In the genomic region with DNA sequence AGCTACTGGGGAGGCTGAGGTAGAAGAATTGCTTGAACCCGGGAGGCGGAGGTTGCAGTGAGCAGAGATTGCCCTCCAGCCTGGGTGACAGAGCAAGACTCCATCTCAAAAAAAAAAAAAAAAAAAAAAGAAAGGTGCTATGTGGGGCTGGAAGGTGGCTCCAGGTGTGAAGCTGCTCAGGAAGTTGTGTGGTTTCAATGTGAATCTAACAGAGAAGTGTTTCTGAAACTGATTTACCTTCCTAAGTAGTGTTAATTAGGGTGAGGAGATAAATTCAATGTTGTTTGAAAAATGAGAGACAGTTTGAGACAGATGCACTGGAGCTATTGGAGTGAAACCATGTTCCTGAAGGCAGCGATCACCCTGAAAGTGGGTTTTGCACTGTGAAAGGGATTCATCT, we compare ENCODE assay signal across 7 cellular contexts. TPM values are rescaled to one million over a fixed set of nuclear protein-coding genes. Genes with fewer than 3 reads are reported as not detected.
DNase-seq lines count a peak whose midpoint lies in the region; ATAC-seq and TF ChIP-seq lines count a peak whose summit lies in the region.
"Not testable (repeated sequence)": the region's sequence is repeated elsewhere in the genome, so short reads cannot be mapped to it uniquely, and the experiment has no call there.

No MANE protein-coding gene starts in this region.

- peaks cover 37% of the 10 kb centered on the region for H3K4me1 ChIP-seq in MM.1S (ENCODE audit: low read length)
- H3K4me1 ChIP-seq in mucosa of descending colon (ENCODE audit: low read depth), result not testable (repeated sequence)

- peak overlapping the region; percentile 43 for H3K4me3 ChIP-seq in MM.1S (ENCODE audit: low read length)
- H3K4me3 ChIP-seq in mucosa of descending colon, result not testable (repeated sequence)

- not testable (repeated sequence) for TF ChIP-seq CTCF in MM.1S (IDR thresholded peaks at IDR 0.05; ENCODE audit: low read length); mucosa of descending colon (IDR thresholded peaks at IDR 0.05)

- not testable (repeated sequence) for TF ChIP-seq POLR2A in GM18505 (IDR thresholded peaks at IDR 0.05; ENCODE audit: borderline replicate concordance, extremely low read depth, insufficient read depth, insufficient read length)

- H3K4me2 ChIP-seq in MM.1S (ENCODE audit: low read depth, low read length), result peak overlapping the region; percentile 83

- peak overlapping the region; percentile 91 for H3K27ac ChIP-seq in MM.1S (ENCODE audit: low read length)

- intact Hi-C loops in mucosa of descending colon (cut with DNase I, micrococcal nuclease), result not testable (repeated sequence)

- H2AFZ ChIP-seq in MM.1S (ENCODE audit: low read length), result not testable (repeated sequence)

- H3K9ac ChIP-seq in MM.1S (ENCODE audit: low read length), result peak overlapping the region; percentile 74

- not testable (repeated sequence) for H3K36me3 ChIP-seq in MM.1S (replicated peaks; ENCODE audit: insufficient read depth, low read length); mucosa of descending colon (ENCODE audit: low read depth)

- peak; percentile 95 for DNase-seq in MM.1S
- peak; percentile 23 for DNase-seq in activated gamma-delta T cell treated with Interleukin-2 at 50 U/mL for 16 hours
- DNase-seq in mucosa of descending colon, result not testable (repeated sequence)

- H3K79me2 ChIP-seq in MM.1S (ENCODE audit: low read length), result not testable (repeated sequence)

- H3K9me3 ChIP-seq in MM.1S (replicated peaks; ENCODE audit: insufficient read depth, low read length); mucosa of descending colon: not testable (repeated sequence)

- H4K20me1 ChIP-seq in MM.1S (ENCODE audit: insufficient read depth, low read length), result not testable (repeated sequence)

- ATAC-seq in GM18505 (IDR thresholded peaks at IDR 0.05; ENCODE audit: unreplicated experiment), result peak; percentile 52
- peak; percentile 59 for ATAC-seq in GM19452 (IDR thresholded peaks at IDR 0.05; ENCODE audit: unreplicated experiment)
- ATAC-seq in GM21786 (IDR thresholded peaks at IDR 0.05; ENCODE audit: unreplicated experiment), result peak; percentile 56
- peak; percentile 60 for ATAC-seq in HG03066 (IDR thresholded peaks at IDR 0.05; ENCODE audit: low read depth, unreplicated experiment)
- ATAC-seq in mucosa of descending colon, result peak; percentile 54

- not testable (repeated sequence) for H3K9me2 ChIP-seq in MM.1S (replicated peaks; ENCODE audit: insufficient read depth, low read length)

- H3F3A ChIP-seq in MM.1S (ENCODE audit: insufficient read depth, low read length), result peaks cover 34% of the 10 kb centered on the region

- H3K27me3 ChIP-seq in MM.1S (replicated peaks; ENCODE audit: insufficient read depth, low read length), result not testable (repeated sequence)

RNA-seq across cellular contexts. Expression of a gene that starts 30.3 kb away (rescaled TPM):
- 10 to 100 TPM; 24.1 to 29.4 (median 28.4) TPM for total RNA-seq in mucosa of descending colon

RNA-seq across cellular contexts. Expression of a gene that starts 51.1 kb away (rescaled TPM):
- total RNA-seq in mucosa of descending colon, result 1 to 10 TPM; 5.8 to 9.8 (median 6.6) TPM
